In the genomic region with DNA sequence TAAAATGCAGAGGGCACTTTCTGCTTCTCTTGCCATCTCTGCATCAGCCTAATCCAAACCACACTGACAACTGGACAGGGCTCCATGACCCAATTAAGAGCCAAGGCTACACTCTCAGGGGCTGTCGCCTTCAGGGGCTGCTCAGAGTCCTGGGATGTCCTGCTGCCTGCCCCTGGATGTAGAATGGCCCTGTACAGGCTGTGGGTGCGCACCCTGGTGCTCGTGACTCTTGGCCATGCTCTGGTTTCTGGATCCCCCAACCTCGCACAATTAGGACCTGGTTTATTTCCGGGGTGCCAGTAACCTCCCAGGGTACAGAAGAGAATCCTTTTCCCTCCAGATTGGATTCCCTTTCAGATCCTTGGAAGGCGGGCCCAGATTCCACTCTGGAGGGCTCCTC, we compare ENCODE assay signal across 22 cellular contexts. TPM values are rescaled to one million over a fixed set of nuclear protein-coding genes. Genes with fewer than 3 reads are reported as not detected.
"Had no signal": no experiment of that assay in that cellular context is flagged by ENCODE, and none has a peak within 500 bp of the region (broad histone marks: within the 10 kb centered on the region; RNA-seq: fewer than 3 reads in every experiment).

No MANE protein-coding gene starts in this region.

- H3K27ac ChIP-seq: foreskin keratinocyte, hepatocyte, lower lobe of right lung, psoas muscle, stomach, thoracic aorta, upper lobe of left lung had no signal

- H3K9me3 Mint-ChIP-seq: activated CD4-positive, alpha-beta T cell treated with anti-CD3 and anti-CD28 coated beads, Interleukin-2, amount 10 ng/mL, durations not matched to agents 7 days and 5 days; activated naive CD4-positive, alpha-beta T cell treated with anti-CD3 and anti-CD28 coated beads for 36 hours; activated T-cell treated with anti-CD3 and anti-CD28 coated beads, Interleukin-2, amount 50 U/mL, for 4 hours; brain; central memory CD8-positive, alpha-beta T cell; mesothelial cell of epicardium; nephron progenitor cell; T-cell had no signal

- H3K4me1 Mint-ChIP-seq: activated CD4-positive, alpha-beta T cell treated with anti-CD3 and anti-CD28 coated beads, Interleukin-2, amount 10 ng/mL, durations not matched to agents 7 days and 5 days; central memory CD8-positive, alpha-beta T cell; T-cell had no signal

- H3K27me3 Mint-ChIP-seq: activated CD4-positive, alpha-beta T cell treated with anti-CD3 and anti-CD28 coated beads, Interleukin-2, amount 10 ng/mL, durations not matched to agents 7 days and 5 days; central memory CD8-positive, alpha-beta T cell; T-cell had no signal

- H3K79me2 ChIP-seq: hepatocyte had no signal

- H3K27ac Mint-ChIP-seq: activated CD4-positive, alpha-beta T cell treated with anti-CD3 and anti-CD28 coated beads, Interleukin-2, amount 10 ng/mL, durations not matched to agents 7 days and 5 days; activated naive CD4-positive, alpha-beta T cell treated with anti-CD3 and anti-CD28 coated beads for 36 hours; mesothelial cell of epicardium; nephron progenitor cell; T-cell had no signal

- H3K9me3 ChIP-seq: lower lobe of right lung, psoas muscle, SK-N-SH, stomach, thoracic aorta, upper lobe of left lung had no signal

- H3K4me1 ChIP-seq: psoas muscle had no signal

- H3K4me3 ChIP-seq: hepatocyte, lower lobe of right lung, psoas muscle, stomach, thoracic aorta, upper lobe of left lung had no signal

- H3K27me3 ChIP-seq: foreskin keratinocyte, hepatocyte, stomach, upper lobe of left lung had no signal

- DNase-seq: activated CD4-positive, alpha-beta T cell treated with anti-CD3 and anti-CD28 coated beads, Interleukin-2, amount 10 ng/mL, durations not matched to agents 7 days and 5 days; activated CD8-positive, alpha-beta memory T cell treated with anti-CD3 and anti-CD28 coated beads, Interleukin-2, amount 50 U/mL, for 4 hours; activated naive CD4-positive, alpha-beta T cell treated with anti-CD3 and anti-CD28 coated beads for 36 hours; effector memory CD4-positive, alpha-beta T cell; lower lobe of right lung; nephron progenitor cell; psoas muscle; right cardiac atrium; SK-N-SH; small intestine; stimulated activated CD4-positive, alpha-beta T cell treated with anti-CD3 and anti-CD28 coated beads, Interleukin-4, amount 100 ng/mL, for 1 hour; stomach; T-cell had no signal

- ATAC-seq: activated T-cell treated with anti-CD3 and anti-CD28 coated beads, Interleukin-2, amount 50 U/mL, for 4 hours; lower lobe of right lung; psoas muscle; right cardiac atrium; T-cell had no signal

- H3K9ac ChIP-seq: SK-N-SH had no signal

- H2AFZ ChIP-seq: hepatocyte had no signal

- H3K4me3 Mint-ChIP-seq: activated CD4-positive, alpha-beta T cell treated with anti-CD3 and anti-CD28 coated beads, Interleukin-2, amount 10 ng/mL, durations not matched to agents 7 days and 5 days; activated naive CD4-positive, alpha-beta T cell treated with anti-CD3 and anti-CD28 coated beads for 36 hours; activated T-cell treated with anti-CD3 and anti-CD28 coated beads, Interleukin-2, amount 50 U/mL, for 4 hours; brain; central memory CD8-positive, alpha-beta T cell; mesothelial cell of epicardium; nephron progenitor cell; T-cell had no signal

- H3K4me2 ChIP-seq: hepatocyte, SK-N-SH had no signal

RNA-seq across cellular contexts. Expression of a gene that starts 52.2 kb away (rescaled TPM):
- total RNA-seq: activated CD4-positive, alpha-beta T cell treated with anti-CD3 and anti-CD28 coated beads, Interleukin-2, amount 10 ng/mL, durations not matched to agents 7 days and 5 days; activated naive CD4-positive, alpha-beta T cell treated with anti-CD3 and anti-CD28 coated beads for 36 hours; activated T-cell treated with anti-CD3 and anti-CD28 coated beads, Interleukin-2, amount 50 U/mL, for 4 hours; fibroblast of lung; foreskin keratinocyte; hepatocyte; mesothelial cell of epicardium; right cardiac atrium; stomach; T-cell; thoracic aorta had no signal
- polyA plus RNA-seq: fibroblast of lung, foreskin keratinocyte, hepatocyte, right cardiac atrium, SK-N-SH, small intestine had no signal
